ENCODE assay signal across 1 cellular context in the genomic region with DNA sequence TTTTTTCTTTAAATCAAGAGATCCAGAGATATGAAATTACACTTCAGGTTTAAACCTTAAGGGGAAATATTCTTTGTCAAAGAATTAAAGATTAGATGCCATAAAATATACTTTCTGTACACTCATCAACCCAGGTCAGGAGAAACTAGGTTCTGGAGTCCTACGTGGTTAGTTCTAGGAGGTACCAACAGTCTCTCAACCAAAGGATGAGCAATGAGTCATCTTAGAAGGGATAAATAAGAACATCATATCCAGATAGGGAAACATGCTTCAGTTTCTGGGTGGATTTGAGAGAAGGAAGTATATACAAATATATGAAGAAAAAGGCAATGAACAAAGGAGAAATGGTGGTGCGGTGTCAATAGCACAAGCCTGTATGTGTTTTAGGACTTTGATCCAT.
TF ChIP-seq lines count a peak whose summit lies in the region.

No MANE protein-coding gene starts in this region.

TF ChIP-seq in WTC11, 78 proteins besides CTCF, POLR2A, EP300 and RAD21 (continued from another document):
- TF ChIP-seq, protein P1, sequence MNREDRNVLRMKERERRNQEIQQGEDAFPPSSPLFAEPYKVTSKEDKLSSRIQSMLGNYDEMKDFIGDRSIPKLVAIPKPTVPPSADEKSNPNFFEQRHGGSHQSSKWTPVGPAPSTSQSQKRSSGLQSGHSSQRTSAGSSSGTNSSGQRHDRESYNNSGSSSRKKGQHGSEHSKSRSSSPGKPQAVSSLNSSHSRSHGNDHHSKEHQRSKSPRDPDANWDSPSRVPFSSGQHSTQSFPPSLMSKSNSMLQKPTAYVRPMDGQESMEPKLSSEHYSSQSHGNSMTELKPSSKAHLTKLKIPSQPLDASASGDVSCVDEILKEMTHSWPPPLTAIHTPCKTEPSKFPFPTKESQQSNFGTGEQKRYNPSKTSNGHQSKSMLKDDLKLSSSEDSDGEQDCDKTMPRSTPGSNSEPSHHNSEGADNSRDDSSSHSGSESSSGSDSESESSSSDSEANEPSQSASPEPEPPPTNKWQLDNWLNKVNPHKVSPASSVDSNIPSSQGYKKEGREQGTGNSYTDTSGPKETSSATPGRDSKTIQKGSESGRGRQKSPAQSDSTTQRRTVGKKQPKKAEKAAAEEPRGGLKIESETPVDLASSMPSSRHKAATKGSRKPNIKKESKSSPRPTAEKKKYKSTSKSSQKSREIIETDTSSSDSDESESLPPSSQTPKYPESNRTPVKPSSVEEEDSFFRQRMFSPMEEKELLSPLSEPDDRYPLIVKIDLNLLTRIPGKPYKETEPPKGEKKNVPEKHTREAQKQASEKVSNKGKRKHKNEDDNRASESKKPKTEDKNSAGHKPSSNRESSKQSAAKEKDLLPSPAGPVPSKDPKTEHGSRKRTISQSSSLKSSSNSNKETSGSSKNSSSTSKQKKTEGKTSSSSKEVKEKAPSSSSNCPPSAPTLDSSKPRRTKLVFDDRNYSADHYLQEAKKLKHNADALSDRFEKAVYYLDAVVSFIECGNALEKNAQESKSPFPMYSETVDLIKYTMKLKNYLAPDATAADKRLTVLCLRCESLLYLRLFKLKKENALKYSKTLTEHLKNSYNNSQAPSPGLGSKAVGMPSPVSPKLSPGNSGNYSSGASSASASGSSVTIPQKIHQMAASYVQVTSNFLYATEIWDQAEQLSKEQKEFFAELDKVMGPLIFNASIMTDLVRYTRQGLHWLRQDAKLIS (CRISPR knock-in tag; IDR thresholded peaks at IDR 0.05; ENCODE audit: borderline replicate concordance) = no peak
TF ChIP-seq in WTC11: peak in this region for 0.
